1 cellular context compared by ENCODE assay signal in the genomic region with DNA sequence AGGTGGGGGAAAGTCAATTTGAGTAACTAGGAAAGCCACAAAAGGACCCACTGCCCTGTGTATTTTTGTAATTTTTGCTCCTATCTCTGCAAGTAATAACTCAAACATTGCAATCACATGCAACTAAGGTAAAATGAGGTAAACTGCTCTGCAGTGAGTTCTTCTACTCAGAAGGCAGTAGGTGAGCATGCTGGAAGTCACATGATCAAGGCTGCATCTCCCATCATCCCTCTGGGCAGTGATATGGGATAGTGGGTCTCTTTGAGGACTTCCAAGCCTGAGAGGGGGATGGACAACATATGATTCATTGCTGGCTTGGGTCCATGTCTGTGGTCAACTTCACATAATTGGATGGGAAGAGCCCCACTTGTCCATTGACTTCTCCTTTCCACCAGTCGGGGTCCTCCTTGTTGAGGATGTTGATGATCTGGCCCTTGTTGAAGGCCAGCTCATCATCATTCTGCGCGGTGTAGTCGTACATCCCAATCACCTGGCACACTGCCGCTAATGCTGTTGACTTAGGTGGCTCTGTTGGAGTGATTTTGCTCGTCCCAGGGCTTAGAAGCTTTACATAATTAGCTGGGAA.
TF ChIP-seq lines count a peak whose summit lies in the region.

No MANE protein-coding gene starts in this region.

TF ChIP-seq in K562, 482 proteins besides CTCF, POLR2A, EP300 and RAD21 (continued from another document):
- TF ChIP-seq, protein P1, sequence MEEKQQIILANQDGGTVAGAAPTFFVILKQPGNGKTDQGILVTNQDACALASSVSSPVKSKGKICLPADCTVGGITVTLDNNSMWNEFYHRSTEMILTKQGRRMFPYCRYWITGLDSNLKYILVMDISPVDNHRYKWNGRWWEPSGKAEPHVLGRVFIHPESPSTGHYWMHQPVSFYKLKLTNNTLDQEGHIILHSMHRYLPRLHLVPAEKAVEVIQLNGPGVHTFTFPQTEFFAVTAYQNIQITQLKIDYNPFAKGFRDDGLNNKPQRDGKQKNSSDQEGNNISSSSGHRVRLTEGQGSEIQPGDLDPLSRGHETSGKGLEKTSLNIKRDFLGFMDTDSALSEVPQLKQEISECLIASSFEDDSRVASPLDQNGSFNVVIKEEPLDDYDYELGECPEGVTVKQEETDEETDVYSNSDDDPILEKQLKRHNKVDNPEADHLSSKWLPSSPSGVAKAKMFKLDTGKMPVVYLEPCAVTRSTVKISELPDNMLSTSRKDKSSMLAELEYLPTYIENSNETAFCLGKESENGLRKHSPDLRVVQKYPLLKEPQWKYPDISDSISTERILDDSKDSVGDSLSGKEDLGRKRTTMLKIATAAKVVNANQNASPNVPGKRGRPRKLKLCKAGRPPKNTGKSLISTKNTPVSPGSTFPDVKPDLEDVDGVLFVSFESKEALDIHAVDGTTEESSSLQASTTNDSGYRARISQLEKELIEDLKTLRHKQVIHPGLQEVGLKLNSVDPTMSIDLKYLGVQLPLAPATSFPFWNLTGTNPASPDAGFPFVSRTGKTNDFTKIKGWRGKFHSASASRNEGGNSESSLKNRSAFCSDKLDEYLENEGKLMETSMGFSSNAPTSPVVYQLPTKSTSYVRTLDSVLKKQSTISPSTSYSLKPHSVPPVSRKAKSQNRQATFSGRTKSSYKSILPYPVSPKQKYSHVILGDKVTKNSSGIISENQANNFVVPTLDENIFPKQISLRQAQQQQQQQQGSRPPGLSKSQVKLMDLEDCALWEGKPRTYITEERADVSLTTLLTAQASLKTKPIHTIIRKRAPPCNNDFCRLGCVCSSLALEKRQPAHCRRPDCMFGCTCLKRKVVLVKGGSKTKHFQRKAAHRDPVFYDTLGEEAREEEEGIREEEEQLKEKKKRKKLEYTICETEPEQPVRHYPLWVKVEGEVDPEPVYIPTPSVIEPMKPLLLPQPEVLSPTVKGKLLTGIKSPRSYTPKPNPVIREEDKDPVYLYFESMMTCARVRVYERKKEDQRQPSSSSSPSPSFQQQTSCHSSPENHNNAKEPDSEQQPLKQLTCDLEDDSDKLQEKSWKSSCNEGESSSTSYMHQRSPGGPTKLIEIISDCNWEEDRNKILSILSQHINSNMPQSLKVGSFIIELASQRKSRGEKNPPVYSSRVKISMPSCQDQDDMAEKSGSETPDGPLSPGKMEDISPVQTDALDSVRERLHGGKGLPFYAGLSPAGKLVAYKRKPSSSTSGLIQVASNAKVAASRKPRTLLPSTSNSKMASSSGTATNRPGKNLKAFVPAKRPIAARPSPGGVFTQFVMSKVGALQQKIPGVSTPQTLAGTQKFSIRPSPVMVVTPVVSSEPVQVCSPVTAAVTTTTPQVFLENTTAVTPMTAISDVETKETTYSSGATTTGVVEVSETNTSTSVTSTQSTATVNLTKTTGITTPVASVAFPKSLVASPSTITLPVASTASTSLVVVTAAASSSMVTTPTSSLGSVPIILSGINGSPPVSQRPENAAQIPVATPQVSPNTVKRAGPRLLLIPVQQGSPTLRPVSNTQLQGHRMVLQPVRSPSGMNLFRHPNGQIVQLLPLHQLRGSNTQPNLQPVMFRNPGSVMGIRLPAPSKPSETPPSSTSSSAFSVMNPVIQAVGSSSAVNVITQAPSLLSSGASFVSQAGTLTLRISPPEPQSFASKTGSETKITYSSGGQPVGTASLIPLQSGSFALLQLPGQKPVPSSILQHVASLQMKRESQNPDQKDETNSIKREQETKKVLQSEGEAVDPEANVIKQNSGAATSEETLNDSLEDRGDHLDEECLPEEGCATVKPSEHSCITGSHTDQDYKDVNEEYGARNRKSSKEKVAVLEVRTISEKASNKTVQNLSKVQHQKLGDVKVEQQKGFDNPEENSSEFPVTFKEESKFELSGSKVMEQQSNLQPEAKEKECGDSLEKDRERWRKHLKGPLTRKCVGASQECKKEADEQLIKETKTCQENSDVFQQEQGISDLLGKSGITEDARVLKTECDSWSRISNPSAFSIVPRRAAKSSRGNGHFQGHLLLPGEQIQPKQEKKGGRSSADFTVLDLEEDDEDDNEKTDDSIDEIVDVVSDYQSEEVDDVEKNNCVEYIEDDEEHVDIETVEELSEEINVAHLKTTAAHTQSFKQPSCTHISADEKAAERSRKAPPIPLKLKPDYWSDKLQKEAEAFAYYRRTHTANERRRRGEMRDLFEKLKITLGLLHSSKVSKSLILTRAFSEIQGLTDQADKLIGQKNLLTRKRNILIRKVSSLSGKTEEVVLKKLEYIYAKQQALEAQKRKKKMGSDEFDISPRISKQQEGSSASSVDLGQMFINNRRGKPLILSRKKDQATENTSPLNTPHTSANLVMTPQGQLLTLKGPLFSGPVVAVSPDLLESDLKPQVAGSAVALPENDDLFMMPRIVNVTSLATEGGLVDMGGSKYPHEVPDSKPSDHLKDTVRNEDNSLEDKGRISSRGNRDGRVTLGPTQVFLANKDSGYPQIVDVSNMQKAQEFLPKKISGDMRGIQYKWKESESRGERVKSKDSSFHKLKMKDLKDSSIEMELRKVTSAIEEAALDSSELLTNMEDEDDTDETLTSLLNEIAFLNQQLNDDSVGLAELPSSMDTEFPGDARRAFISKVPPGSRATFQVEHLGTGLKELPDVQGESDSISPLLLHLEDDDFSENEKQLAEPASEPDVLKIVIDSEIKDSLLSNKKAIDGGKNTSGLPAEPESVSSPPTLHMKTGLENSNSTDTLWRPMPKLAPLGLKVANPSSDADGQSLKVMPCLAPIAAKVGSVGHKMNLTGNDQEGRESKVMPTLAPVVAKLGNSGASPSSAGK (IDR thresholded peaks at IDR 0.05): 0 out of 2 replicates have a peak, but pooled peaks have one; percentile 26
- TF ChIP-seq L3MBTL2 (IDR thresholded peaks at IDR 0.05): peak; percentile 67
